10 cellular contexts compared by ENCODE assay signal in the genomic region with DNA sequence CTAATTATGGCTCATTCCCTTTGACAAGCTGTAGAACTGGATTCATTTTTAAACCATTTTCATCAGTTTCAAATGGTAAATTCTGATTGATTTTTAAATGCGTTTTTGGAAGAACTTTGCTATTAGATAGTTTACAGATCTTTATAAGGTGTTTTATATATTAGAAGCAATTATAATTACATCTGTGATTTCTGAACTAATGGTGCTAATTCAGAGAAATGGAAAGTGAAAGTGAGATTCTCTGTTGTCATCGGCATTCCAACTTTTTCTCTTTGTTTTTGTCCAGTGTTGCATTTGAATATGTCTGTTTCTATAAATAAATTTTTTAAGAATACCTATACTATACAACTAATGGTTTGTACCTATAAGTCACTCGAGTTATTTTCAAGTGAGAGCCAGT.
DNase-seq lines count a peak whose midpoint lies in the region; ATAC-seq and TF ChIP-seq lines count a peak whose summit lies in the region.
"Had no signal": no experiment of that assay in that cellular context is flagged by ENCODE, and none has a peak within 500 bp of the region (broad histone marks: within the 10 kb centered on the region; RNA-seq: fewer than 3 reads in every experiment).

No MANE protein-coding gene starts in this region.

- H3K27ac Mint-ChIP-seq in naive thymus-derived CD8-positive, alpha-beta T cell = peak overlapping the region in 9 of 10 donors; percentile 83 to 98 (median 91)

- in situ Hi-C loops in ACHN (cut with HindIII; ENCODE audit: low pct_ligation_motif_present, low pct_unique_long_range_greater_than_20kb, low sequenced_read_pairs) = no loop called here

- peak overlapping the region; percentile 15 to 84 (median 76) for H3K4me3 Mint-ChIP-seq in naive thymus-derived CD8-positive, alpha-beta T cell

- ATAC-seq in naive thymus-derived CD8-positive, alpha-beta T cell = no peak
- no peak for ATAC-seq in HG03135 (IDR thresholded peaks at IDR 0.05; ENCODE audit: unreplicated experiment)

- H3K9me3 Mint-ChIP-seq in naive thymus-derived CD8-positive, alpha-beta T cell = peaks cover 0 to 9% (median 0%) of the 10 kb centered on the region in 9 donors

- H3K36me3 Mint-ChIP-seq in naive thymus-derived CD8-positive, alpha-beta T cell = peaks cover 4 to 39% (median 35%) of the 10 kb centered on the region in 3 donors

- H3K27ac ChIP-seq in coronary artery = peak overlapping the region in 1 of 2 donors; percentile 59

- H3K4me3 ChIP-seq in coronary artery = peak overlapping the region; percentile 61

- no peak for TF ChIP-seq CTCF in coronary artery (IDR thresholded peaks at IDR 0.05)

- DNase-seq in ACHN = peak; percentile 28
- DNase-seq in M059J (ENCODE audit: low read depth) = peak; percentile 43
- no peak for DNase-seq in coronary artery (ENCODE audit: low spot score)
- no peak for DNase-seq in naive thymus-derived CD8-positive, alpha-beta T cell
- DNase-seq in NCI-H1930 (lab: John Stamatoyannopoulos, UW) = no peak
- no peak for DNase-seq in NCI-H748 (lab: John Stamatoyannopoulos, UW; ENCODE audit: unreplicated experiment)
- no peak for DNase-seq in stimulated activated CD4-positive, alpha-beta T cell treated with anti-CD3 and anti-CD28 coated beads, Interleukin-2, amount 100 ng/mL, for 48 hours
- DNase-seq: activated CD4-positive, alpha-beta T cell treated with anti-CD3 and anti-CD28 coated beads for 1 hour; NCI-H526 had no signal

- no peaks in the 10 kb centered on the region for H3K27me3 Mint-ChIP-seq in naive thymus-derived CD8-positive, alpha-beta T cell

- peaks cover 10 to 37% (median 28%) of the 10 kb centered on the region in 4 donors for H3K4me1 Mint-ChIP-seq in naive thymus-derived CD8-positive, alpha-beta T cell

- POLR2A ChIA-PET in naive thymus-derived CD8-positive, alpha-beta T cell (lab: Charles Lee) = interaction anchor here (0.6 to 1.8 kb wide), 2 partner anchors 28 to 47 kb away, joined by 3 to 6 read pairs; no protein-coding TSS in a partner anchor

Comparison
In these comparisons a context has a peak if more than half of its experiments do, and no peak if none do; other contexts are left out.
1. DNase-seq: peak in ACHN (single experiment) and M059J (single experiment); none in coronary artery (single experiment), naive thymus-derived CD8-positive, alpha-beta T cell (0 of 10), NCI-H1930 (0 of 2), NCI-H748 (single experiment) and stimulated activated CD4-positive, alpha-beta T cell treated with anti-CD3 and anti-CD28 coated beads, Interleukin-2, amount 100 ng/mL, for 48 hours (0 of 2).